Comparison of ENCODE assay signal across 8 cellular contexts in the genomic region with DNA sequence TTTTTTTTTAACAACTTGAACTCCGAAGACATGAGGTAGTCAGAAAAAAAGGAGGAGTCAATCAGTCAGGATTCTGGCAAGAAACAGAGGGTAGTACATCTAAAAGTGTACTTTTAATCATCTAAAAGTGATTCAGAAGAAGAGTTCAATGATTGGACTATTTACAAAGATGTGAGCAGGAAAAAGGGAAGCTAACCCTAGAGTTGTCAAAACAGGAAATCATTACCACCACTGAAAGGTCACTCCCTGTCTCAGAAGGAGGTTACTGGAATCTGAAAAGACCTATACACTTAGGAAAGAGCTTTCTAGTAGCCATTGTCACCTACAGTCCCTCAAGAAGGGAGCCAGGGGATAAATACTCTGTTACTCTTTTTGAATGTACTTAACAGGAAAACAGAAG. TPM values are rescaled to one million over a fixed set of nuclear protein-coding genes. Genes with fewer than 3 reads are reported as not detected.
DNase-seq lines count a peak whose midpoint lies in the region; ATAC-seq and TF ChIP-seq lines count a peak whose summit lies in the region.

No MANE protein-coding gene starts in this region.

- peak overlapping the region; percentile 32 for H3K4me3 Mint-ChIP-seq in activated T-cell treated with anti-CD3 and anti-CD28 coated beads, Interleukin-2, amount 50 U/mL, for 4 hours
- H3K4me3 Mint-ChIP-seq in activated CD8-positive, alpha-beta T cell treated with anti-CD3 and anti-CD28 coated beads, Interleukin-2, amount 10 ng/mL, durations not matched to agents 7 days and 5 days = peak overlapping the region; percentile 32
- H3K4me3 Mint-ChIP-seq in Caco-2 (ENCODE audit: unreplicated experiment) = no peak overlapping the region

- H3K36me3 Mint-ChIP-seq in activated T-cell treated with anti-CD3 and anti-CD28 coated beads, Interleukin-2, amount 50 U/mL, for 4 hours (ENCODE audit: insufficient read depth) = no peaks in the 10 kb centered on the region
- peaks cover 9% of the 10 kb centered on the region for H3K36me3 Mint-ChIP-seq in activated CD8-positive, alpha-beta T cell treated with anti-CD3 and anti-CD28 coated beads, Interleukin-2, amount 10 ng/mL, durations not matched to agents 7 days and 5 days (ENCODE audit: low read depth)
- H3K36me3 Mint-ChIP-seq in Caco-2 (ENCODE audit: insufficient read depth, unreplicated experiment) = no peaks in the 10 kb centered on the region

- peaks cover 58% of the 10 kb centered on the region for H3K4me1 Mint-ChIP-seq in activated T-cell treated with anti-CD3 and anti-CD28 coated beads, Interleukin-2, amount 50 U/mL, for 4 hours (ENCODE audit: low read depth)
- peaks cover 57% of the 10 kb centered on the region for H3K4me1 Mint-ChIP-seq in activated CD8-positive, alpha-beta T cell treated with anti-CD3 and anti-CD28 coated beads, Interleukin-2, amount 10 ng/mL, durations not matched to agents 7 days and 5 days (ENCODE audit: low read depth)
- peaks cover 22% of the 10 kb centered on the region for H3K4me1 Mint-ChIP-seq in Caco-2 (ENCODE audit: low read depth, unreplicated experiment)

- intact Hi-C loops in Caco-2 (cut with micrococcal nuclease; ENCODE audit: unreplicated experiment) = no loop called here

- H3K27me3 Mint-ChIP-seq in activated T-cell treated with anti-CD3 and anti-CD28 coated beads, Interleukin-2, amount 50 U/mL, for 4 hours (ENCODE audit: low read depth) = no peaks in the 10 kb centered on the region
- no peaks in the 10 kb centered on the region for H3K27me3 Mint-ChIP-seq in activated CD8-positive, alpha-beta T cell treated with anti-CD3 and anti-CD28 coated beads, Interleukin-2, amount 10 ng/mL, durations not matched to agents 7 days and 5 days (ENCODE audit: low read depth)
- H3K27me3 Mint-ChIP-seq in Caco-2 (ENCODE audit: insufficient read depth, unreplicated experiment) = peaks cover 4% of the 10 kb centered on the region

- H3K36me3 ChIP-seq in Caco-2 (ENCODE audit: control insufficient read depth, insufficient read depth, low read length) = no peaks in the 10 kb centered on the region

- H3K27me3 ChIP-seq in Caco-2 (replicated peaks; ENCODE audit: control insufficient read depth, insufficient read depth, low read length) = no peaks in the 10 kb centered on the region

- TF ChIP-seq CTCF in Caco-2 (IDR thresholded peaks at IDR 0.05; ENCODE audit: insufficient read depth in 1 of 2, low read depth in 1 of 2, low read length in 1 of 2, severe bottlenecking in 1 of 2, unreplicated experiment in 1 of 2) = no peak

- peak overlapping the region; percentile 51 for H3K27ac Mint-ChIP-seq in activated CD8-positive, alpha-beta T cell treated with anti-CD3 and anti-CD28 coated beads, Interleukin-2, amount 10 ng/mL, durations not matched to agents 7 days and 5 days
- H3K27ac Mint-ChIP-seq in Caco-2 (ENCODE audit: unreplicated experiment) = no peak overlapping the region

- POLR2A ChIA-PET in activated CD8-positive, alpha-beta T cell treated with anti-CD3 and anti-CD28 coated beads, Interleukin-2, amount 10 ng/mL, durations not matched to agents 7 days and 5 days (lab: Charles Lee) = interaction anchor here (0.6 to 3.4 kb wide), 2 partner anchors 10 to 17 kb away, joined by 3 to 14 read pairs; a partner anchor contains a TSS
- POLR2A ChIA-PET in Caco-2 (lab: Charles Lee) = no interaction called here

- DNase-seq in activated T-cell treated with anti-CD3 and anti-CD28 coated beads, Interleukin-2, amount 50 U/mL, for 4 hours = no peak
- no peak for DNase-seq in activated T-cell treated with anti-CD3 and anti-CD28 coated beads, Interleukin-2, amount 50 U/mL, for 48 hours
- DNase-seq in activated CD8-positive, alpha-beta T cell treated with anti-CD3 and anti-CD28 coated beads, Interleukin-2, amount 10 ng/mL, durations not matched to agents 7 days and 5 days = no peak
- no peak for DNase-seq in stimulated activated naive CD8-positive, alpha-beta T cell treated with anti-CD3 and anti-CD28 coated beads, Interleukin-15, Interleukin-2, amounts not matched to agents 100 U/mL and 50 U/mL, for 24 hours
- DNase-seq in NCI-H446 treated with DMSO at 0.1 percent for 48 hours (lab: John Stamatoyannopoulos, UW) (no peak), Caco-2 (no peak), NCI-H1417 treated with DMSO at 0.1 percent for 48 hours (lab: John Stamatoyannopoulos, UW) (no peak)

- no peaks in the 10 kb centered on the region for H3K9me3 Mint-ChIP-seq in activated T-cell treated with anti-CD3 and anti-CD28 coated beads, Interleukin-2, amount 50 U/mL, for 4 hours
- H3K9me3 Mint-ChIP-seq in activated CD8-positive, alpha-beta T cell treated with anti-CD3 and anti-CD28 coated beads, Interleukin-2, amount 10 ng/mL, durations not matched to agents 7 days and 5 days (ENCODE audit: insufficient read depth) = peaks cover 9% of the 10 kb centered on the region
- H3K9me3 Mint-ChIP-seq in Caco-2 (ENCODE audit: unreplicated experiment) = no peaks in the 10 kb centered on the region

- no peak overlapping the region for H3K4me3 ChIP-seq in Caco-2 (ENCODE audit: low read depth, low read length)

- CTCF ChIA-PET in activated CD8-positive, alpha-beta T cell treated with anti-CD3 and anti-CD28 coated beads, Interleukin-2, amount 10 ng/mL, durations not matched to agents 7 days and 5 days (lab: Charles Lee) = interaction anchor here (1.3 to 6.2 kb wide), 2 partner anchors 9 to 14 kb away, joined by 4 to 132 read pairs; a partner anchor contains a TSS
- CTCF ChIA-PET in Caco-2 (lab: Charles Lee) = interaction anchor here (0.5 kb wide), 1 partner anchor 17 kb away, joined by 4 read pairs; no protein-coding TSS in a partner anchor

- peak; percentile 53 to 55 for ATAC-seq in activated T-cell treated with anti-CD3 and anti-CD28 coated beads, Interleukin-2, amount 50 U/mL, for 4 hours
- peak; percentile 37 for ATAC-seq in HG03354 (IDR thresholded peaks at IDR 0.05; ENCODE audit: poor library complexity, severe bottlenecking, unreplicated experiment)
- peak; percentile 47 for ATAC-seq in activated CD8-positive, alpha-beta T cell treated with anti-CD3 and anti-CD28 coated beads, Interleukin-2, amount 10 ng/mL, durations not matched to agents 7 days and 5 days
- ATAC-seq in stimulated activated naive CD8-positive, alpha-beta T cell treated with anti-CD3 and anti-CD28 coated beads, Interleukin-15, Interleukin-2, amounts not matched to agents 100 U/mL and 50 U/mL, for 24 hours = peak; percentile 67

- no TSS peak for BruUV-seq in Caco-2 (replicated peaks; lab: Mats Ljungman, UMichigan)

- peaks cover 17% of the 10 kb centered on the region for H3K4me1 ChIP-seq in Caco-2

- no peaks in the 10 kb centered on the region for H3K9me3 ChIP-seq in Caco-2

RNA-seq across cellular contexts. Expression of a gene that starts 16.7 kb away (rescaled TPM):
- total RNA-seq in activated T-cell treated with anti-CD3 and anti-CD28 coated beads, Interleukin-2, amount 50 U/mL, for 4 hours = 10 to 100 TPM in 2 of 3 donors, 1 to 10 TPM in 1; 9.0 to 11.8 (median 10.6) TPM
- total RNA-seq in activated CD8-positive, alpha-beta T cell treated with anti-CD3 and anti-CD28 coated beads, Interleukin-2, amount 10 ng/mL, durations not matched to agents 7 days and 5 days = 10 to 100 TPM; 19.6 to 22.5 TPM
- 25.0 and 27.5 TPM in 2 replicates for total RNA-seq in Caco-2 (2022)

RNA-seq across cellular contexts. Expression of a gene that starts 52.8 kb away (rescaled TPM):
- total RNA-seq in activated T-cell treated with anti-CD3 and anti-CD28 coated beads, Interleukin-2, amount 50 U/mL, for 4 hours = under 1 TPM in 2 of 3 donors, not detected in 1; 0.05 to 0.35 TPM
- total RNA-seq in activated CD8-positive, alpha-beta T cell treated with anti-CD3 and anti-CD28 coated beads, Interleukin-2, amount 10 ng/mL, durations not matched to agents 7 days and 5 days = not detected
- total RNA-seq in Caco-2 (2022) = not detected in 2 replicates
